10 cellular contexts compared by ENCODE assay signal in the genomic region with DNA sequence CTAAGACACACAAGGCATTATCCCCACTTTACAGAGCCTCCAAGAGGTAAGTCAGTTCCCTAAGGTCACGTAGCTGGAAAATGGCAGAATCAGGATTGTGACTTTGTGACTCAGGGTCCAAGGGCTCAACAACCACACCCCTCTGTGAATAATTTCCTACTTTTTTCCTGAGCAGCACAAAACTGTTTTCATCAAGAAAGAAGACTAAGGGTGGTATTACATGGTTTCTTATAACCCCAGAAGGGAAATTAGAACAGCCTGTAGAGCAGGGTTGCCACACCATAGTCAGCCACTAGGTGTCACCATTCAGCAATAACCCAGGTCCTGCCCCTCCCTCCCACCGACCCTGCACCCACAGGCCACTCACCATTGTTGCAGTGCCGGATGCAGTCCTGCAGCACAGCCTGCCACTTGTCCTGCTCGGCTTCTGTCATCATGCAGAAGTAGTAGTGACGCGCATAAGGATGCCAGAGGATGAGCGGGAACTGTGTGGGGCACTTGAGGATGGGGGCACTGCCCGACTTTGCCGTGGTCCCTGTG.
A peak's percentile ranks its signal among the peaks of the same experiment; 100 is the strongest.
DNase-seq lines count a peak whose midpoint lies in the region; ATAC-seq and TF ChIP-seq lines count a peak whose summit lies in the region.
"Had no signal": no experiment of that assay in that cellular context is flagged by ENCODE, and none has a peak within 500 bp of the region (broad histone marks: within the 10 kb centered on the region; RNA-seq: fewer than 3 reads in every experiment).

No MANE protein-coding gene starts in this region.

- WGBS in right cardiac atrium: 95% methylated on average over 9 of the region's 9 CpGs

- H3K4me3 ChIP-seq in right cardiac atrium (ENCODE audit: low read length) (no peak overlapping the region), thoracic aorta (no peak overlapping the region)

- TF ChIP-seq CTCF in thoracic aorta (IDR thresholded peaks at IDR 0.05): peak; percentile 34

- H3K9me3 ChIP-seq in right cardiac atrium (ENCODE audit: control insufficient read depth, low read length) (peaks cover 2% of the 10 kb centered on the region), thoracic aorta (no peaks in the 10 kb centered on the region)

- H3K4me1 ChIP-seq in right cardiac atrium (ENCODE audit: control insufficient read depth, insufficient read depth, low read length) (peaks cover 6% of the 10 kb centered on the region), thoracic aorta (ENCODE audit: control insufficient read depth in 1 of 2, low read depth in 2 of 2) (peaks cover 22 to 57% of the 10 kb centered on the region in 2 donors)

- no peaks in the 10 kb centered on the region for H3K27me3 ChIP-seq in right cardiac atrium (ENCODE audit: control insufficient read depth, insufficient read depth)
- no peaks in the 10 kb centered on the region for H3K27me3 ChIP-seq in thoracic aorta (replicated peaks; ENCODE audit: insufficient read depth)

- peaks cover 14% of the 10 kb centered on the region for H3K36me3 ChIP-seq in thoracic aorta

- ATAC-seq in Right ventricle myocardium inferior: no peak
- no peak for ATAC-seq in right cardiac atrium
- no peak for ATAC-seq in thoracic aorta (ENCODE audit: insufficient number of reproducible peaks, low FRiP score, low read depth)
- ATAC-seq: activated CD4-positive, CD25-positive, alpha-beta regulatory T cell treated with anti-CD3 and anti-CD28 coated beads, Interleukin-2, amount 50 U/mL, for 24 hours had no signal

- H3K27ac ChIP-seq in right cardiac atrium (ENCODE audit: low read length): no peak overlapping the region
- H3K27ac ChIP-seq in thoracic aorta: peak overlapping the region in 1 of 2 donors; percentile 84

- peak; percentile 1 for DNase-seq in Right ventricle myocardium inferior (ENCODE audit: missing footprints)
- no peak for DNase-seq in right cardiac atrium
- DNase-seq in SW480 (ENCODE audit: low spot score): peak; percentile 42
- peak; percentile 63 for DNase-seq in fibroblast of peridontal ligament (ENCODE audit: extremely low read depth)
- no peak for DNase-seq in thoracic aorta (ENCODE audit: low spot score)
- no peak for DNase-seq in GM19238 (ENCODE audit: insufficient read length, low spot score)
- DNase-seq in GF-D8 (lab: John Stamatoyannopoulos, UW): no peak
- no peak for DNase-seq in inferior parietal cortex (ENCODE audit: extremely low spot score)
- DNase-seq: naive B cell had no signal

- intact Hi-C loops in Right ventricle myocardium inferior (cut with DNase I): no loop called here
- intact Hi-C loops in right cardiac atrium (cut with DNase I): loop anchor here in 3 of 4 donors (5.0 kb wide), 1 partner anchor 44 kb away; a partner anchor contains a TSS

Comparison
In these comparisons a context has a peak if more than half of its experiments do, and no peak if none do; other contexts are left out.
1. DNase-seq: peak in Right ventricle myocardium inferior (single experiment), SW480 (single experiment) and fibroblast of peridontal ligament (single experiment); none in right cardiac atrium (0 of 3), thoracic aorta (single experiment), GM19238 (single experiment), GF-D8 (single experiment) and inferior parietal cortex (single experiment).